In the genomic region with DNA sequence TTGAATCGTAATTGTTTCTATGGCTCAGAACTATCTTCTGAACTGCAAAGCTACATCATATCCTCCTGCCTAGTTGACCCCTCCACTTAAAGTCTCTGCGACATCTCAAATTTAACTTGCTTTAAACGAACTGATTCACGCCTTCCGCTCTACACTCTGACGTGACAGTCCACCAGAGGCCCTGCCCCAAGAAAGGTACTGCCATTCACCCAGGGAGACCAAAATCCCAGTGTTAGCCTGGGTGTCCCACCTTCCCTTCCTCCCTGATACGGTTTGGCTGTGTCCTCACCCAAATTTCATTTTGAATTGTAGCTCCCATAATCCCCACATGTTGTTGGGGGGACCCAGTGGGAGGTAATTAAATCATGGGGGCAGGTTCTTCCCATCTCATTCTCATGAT, we compare ENCODE assay signal across 16 cellular contexts.
"Had no signal": no experiment of that assay in that cellular context is flagged by ENCODE, and none has a peak within 500 bp of the region (broad histone marks: within the 10 kb centered on the region; RNA-seq: fewer than 3 reads in every experiment).

No MANE protein-coding gene starts in this region.

- H3K4me3 Mint-ChIP-seq: activated naive CD8-positive, alpha-beta T cell treated with anti-CD3 and anti-CD28 coated beads, Interleukin-2, amount 10 ng/mL, durations not matched to agents 7 days and 5 days; naive B cell; neural progenitor cell; stimulated activated effector memory CD8-positive, alpha-beta T cell treated with anti-CD3 and anti-CD28 coated beads, Interleukin-12 subunit alpha, Interleukin-12 subunit beta, amount 100 ng/mL, for 72 hours had no signal

- H3K27me3 ChIP-seq: breast epithelium, neural progenitor cell, tibial nerve had no signal

- H3K4me3 ChIP-seq: breast epithelium, heart right ventricle, lower lobe of right lung, neural progenitor cell, pancreas, tibial nerve had no signal

- H3K4me2 ChIP-seq: neural progenitor cell had no signal

- H3K36me3 ChIP-seq: breast epithelium, heart right ventricle, lower lobe of right lung, neural progenitor cell, pancreas had no signal

- H3K9me3 ChIP-seq: breast epithelium, heart right ventricle, lower lobe of right lung, pancreas, tibial nerve had no signal

- FAIRE-seq: endometrium, frontal cortex, pancreas had no signal

- DNase-seq: activated CD4-positive, CD25-positive, alpha-beta regulatory T cell treated with anti-CD3 and anti-CD28 coated beads, Interleukin-2, amount 50 U/mL, for 72 hours; activated naive CD4-positive, alpha-beta T cell; activated naive CD8-positive, alpha-beta T cell treated with anti-CD3 and anti-CD28 coated beads, Interleukin-2, amount 10 ng/mL, durations not matched to agents 7 days and 5 days; activated T-cell treated with anti-CD3 and anti-CD28 coated beads for 4 hours; left colon; lower lobe of right lung; midbrain; naive B cell; pancreas had no signal

- H3K27ac Mint-ChIP-seq: activated naive CD8-positive, alpha-beta T cell treated with anti-CD3 and anti-CD28 coated beads, Interleukin-2, amount 10 ng/mL, durations not matched to agents 7 days and 5 days; neural progenitor cell; stimulated activated effector memory CD8-positive, alpha-beta T cell treated with anti-CD3 and anti-CD28 coated beads, Interleukin-12 subunit alpha, Interleukin-12 subunit beta, amount 100 ng/mL, for 72 hours had no signal

- H3K4me1 ChIP-seq: breast epithelium, lower lobe of right lung, neural progenitor cell, pancreas, tibial nerve had no signal

- H3K4me1 Mint-ChIP-seq: activated naive CD8-positive, alpha-beta T cell treated with anti-CD3 and anti-CD28 coated beads, Interleukin-2, amount 10 ng/mL, durations not matched to agents 7 days and 5 days; naive B cell; stimulated activated effector memory CD8-positive, alpha-beta T cell treated with anti-CD3 and anti-CD28 coated beads, Interleukin-12 subunit alpha, Interleukin-12 subunit beta, amount 100 ng/mL, for 72 hours had no signal

- H3K36me3 Mint-ChIP-seq: activated naive CD8-positive, alpha-beta T cell treated with anti-CD3 and anti-CD28 coated beads, Interleukin-2, amount 10 ng/mL, durations not matched to agents 7 days and 5 days; naive B cell; neural progenitor cell; stimulated activated effector memory CD8-positive, alpha-beta T cell treated with anti-CD3 and anti-CD28 coated beads, Interleukin-12 subunit alpha, Interleukin-12 subunit beta, amount 100 ng/mL, for 72 hours had no signal

- H3K9me3 Mint-ChIP-seq: activated naive CD8-positive, alpha-beta T cell treated with anti-CD3 and anti-CD28 coated beads, Interleukin-2, amount 10 ng/mL, durations not matched to agents 7 days and 5 days; neural progenitor cell had no signal

- H3K9ac ChIP-seq: neural progenitor cell had no signal

- H3K27ac ChIP-seq: breast epithelium, lower lobe of right lung, neural progenitor cell, pancreas had no signal

- ATAC-seq: left colon; lower lobe of right lung; pancreas; stimulated activated effector memory CD8-positive, alpha-beta T cell treated with anti-CD3 and anti-CD28 coated beads, Interleukin-12 subunit alpha, Interleukin-12 subunit beta, amount 100 ng/mL, for 72 hours had no signal
